Comparison of ENCODE assay signal across 1 cellular context in the genomic region with DNA sequence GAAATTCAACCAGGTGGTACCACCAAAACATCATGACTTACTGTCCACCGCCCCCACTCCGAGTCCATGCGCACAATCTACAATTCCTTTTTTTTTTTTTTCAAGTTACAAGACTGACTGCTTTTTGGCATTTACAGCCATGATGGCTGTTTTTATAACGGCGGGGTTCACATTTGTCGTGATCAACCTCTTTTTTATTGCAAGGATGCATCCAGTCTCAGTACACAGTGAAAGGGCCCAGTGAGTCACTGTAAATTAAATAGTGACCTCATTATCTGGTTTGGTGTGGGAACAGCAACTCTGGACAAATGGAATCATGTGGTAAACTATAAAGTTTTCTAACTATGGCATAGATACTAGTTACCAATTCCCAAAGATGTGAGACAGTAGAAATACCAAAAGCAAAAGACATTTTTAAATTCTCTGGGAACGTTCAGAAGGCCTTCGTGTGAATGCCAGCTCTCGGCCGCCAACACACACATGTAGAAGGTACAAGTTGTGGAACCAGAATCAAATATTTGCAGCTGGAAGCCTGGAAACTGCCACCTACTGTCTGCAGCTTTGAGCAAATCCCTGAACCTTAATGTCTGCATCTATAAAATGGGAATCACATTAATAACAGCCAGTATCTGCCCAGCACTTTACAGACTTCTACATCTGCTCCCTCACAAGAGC.
TF ChIP-seq lines count a peak whose summit lies in the region.

No MANE protein-coding gene starts in this region.

TF ChIP-seq in GM23338, 12 proteins besides CTCF, POLR2A, EP300 and RAD21 (continued from another document):
- TF ChIP-seq, protein P1, sequence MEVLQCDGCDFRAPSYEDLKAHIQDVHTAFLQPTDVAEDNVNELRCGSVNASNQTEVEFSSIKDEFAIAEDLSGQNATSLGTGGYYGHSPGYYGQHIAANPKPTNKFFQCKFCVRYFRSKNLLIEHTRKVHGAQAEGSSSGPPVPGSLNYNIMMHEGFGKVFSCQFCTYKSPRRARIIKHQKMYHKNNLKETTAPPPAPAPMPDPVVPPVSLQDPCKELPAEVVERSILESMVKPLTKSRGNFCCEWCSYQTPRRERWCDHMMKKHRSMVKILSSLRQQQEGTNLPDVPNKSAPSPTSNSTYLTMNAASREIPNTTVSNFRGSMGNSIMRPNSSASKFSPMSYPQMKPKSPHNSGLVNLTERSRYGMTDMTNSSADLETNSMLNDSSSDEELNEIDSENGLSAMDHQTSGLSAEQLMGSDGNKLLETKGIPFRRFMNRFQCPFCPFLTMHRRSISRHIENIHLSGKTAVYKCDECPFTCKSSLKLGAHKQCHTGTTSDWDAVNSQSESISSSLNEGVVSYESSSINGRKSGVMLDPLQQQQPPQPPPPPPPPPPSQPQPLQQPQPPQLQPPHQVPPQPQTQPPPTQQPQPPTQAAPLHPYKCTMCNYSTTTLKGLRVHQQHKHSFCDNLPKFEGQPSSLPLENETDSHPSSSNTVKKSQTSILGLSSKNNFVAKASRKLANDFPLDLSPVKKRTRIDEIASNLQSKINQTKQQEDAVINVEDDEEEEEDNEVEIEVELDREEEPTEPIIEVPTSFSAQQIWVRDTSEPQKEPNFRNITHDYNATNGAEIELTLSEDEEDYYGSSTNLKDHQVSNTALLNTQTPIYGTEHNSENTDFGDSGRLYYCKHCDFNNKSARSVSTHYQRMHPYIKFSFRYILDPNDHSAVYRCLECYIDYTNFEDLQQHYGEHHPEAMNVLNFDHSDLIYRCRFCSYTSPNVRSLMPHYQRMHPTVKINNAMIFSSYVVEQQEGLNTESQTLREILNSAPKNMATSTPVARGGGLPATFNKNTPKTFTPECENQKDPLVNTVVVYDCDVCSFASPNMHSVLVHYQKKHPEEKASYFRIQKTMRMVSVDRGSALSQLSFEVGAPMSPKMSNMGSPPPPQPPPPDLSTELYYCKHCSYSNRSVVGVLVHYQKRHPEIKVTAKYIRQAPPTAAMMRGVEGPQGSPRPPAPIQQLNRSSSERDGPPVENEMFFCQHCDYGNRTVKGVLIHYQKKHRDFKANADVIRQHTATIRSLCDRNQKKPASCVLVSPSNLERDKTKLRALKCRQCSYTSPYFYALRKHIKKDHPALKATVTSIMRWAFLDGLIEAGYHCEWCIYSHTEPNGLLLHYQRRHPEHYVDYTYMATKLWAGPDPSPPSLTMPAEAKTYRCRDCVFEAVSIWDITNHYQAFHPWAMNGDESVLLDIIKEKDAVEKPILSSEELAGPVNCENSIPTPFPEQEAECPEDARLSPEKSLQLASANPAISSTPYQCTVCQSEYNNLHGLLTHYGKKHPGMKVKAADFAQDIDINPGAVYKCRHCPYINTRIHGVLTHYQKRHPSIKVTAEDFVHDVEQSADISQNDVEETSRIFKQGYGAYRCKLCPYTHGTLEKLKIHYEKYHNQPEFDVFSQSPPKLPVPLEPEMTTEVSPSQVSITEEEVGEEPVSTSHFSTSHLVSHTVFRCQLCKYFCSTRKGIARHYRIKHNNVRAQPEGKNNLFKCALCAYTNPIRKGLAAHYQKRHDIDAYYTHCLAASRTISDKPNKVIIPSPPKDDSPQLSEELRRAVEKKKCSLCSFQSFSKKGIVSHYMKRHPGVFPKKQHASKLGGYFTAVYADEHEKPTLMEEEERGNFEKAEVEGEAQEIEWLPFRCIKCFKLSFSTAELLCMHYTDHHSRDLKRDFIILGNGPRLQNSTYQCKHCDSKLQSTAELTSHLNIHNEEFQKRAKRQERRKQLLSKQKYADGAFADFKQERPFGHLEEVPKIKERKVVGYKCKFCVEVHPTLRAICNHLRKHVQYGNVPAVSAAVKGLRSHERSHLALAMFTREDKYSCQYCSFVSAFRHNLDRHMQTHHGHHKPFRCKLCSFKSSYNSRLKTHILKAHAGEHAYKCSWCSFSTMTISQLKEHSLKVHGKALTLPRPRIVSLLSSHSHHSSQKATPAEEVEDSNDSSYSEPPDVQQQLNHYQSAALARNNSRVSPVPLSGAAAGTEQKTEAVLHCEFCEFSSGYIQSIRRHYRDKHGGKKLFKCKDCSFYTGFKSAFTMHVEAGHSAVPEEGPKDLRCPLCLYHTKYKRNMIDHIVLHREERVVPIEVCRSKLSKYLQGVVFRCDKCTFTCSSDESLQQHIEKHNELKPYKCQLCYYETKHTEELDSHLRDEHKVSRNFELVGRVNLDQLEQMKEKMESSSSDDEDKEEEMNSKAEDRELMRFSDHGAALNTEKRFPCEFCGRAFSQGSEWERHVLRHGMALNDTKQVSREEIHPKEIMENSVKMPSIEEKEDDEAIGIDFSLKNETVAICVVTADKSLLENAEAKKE (CRISPR knock-in tag; IDR thresholded peaks at IDR 0.05), result no peak
- TF ChIP-seq STAT1 (IDR thresholded peaks at IDR 0.05; ENCODE audit: unreplicated experiment) (no peak), EZH2 (IDR thresholded peaks at IDR 0.05; ENCODE audit: low read depth, unreplicated experiment) (no peak), REST (IDR thresholded peaks at IDR 0.05; ENCODE audit: unreplicated experiment) (no peak), NANOG (IDR thresholded peaks at IDR 0.05; ENCODE audit: borderline replicate concordance) (no peak), POLR2AphosphoS5 (IDR thresholded peaks at IDR 0.05; ENCODE audit: low read depth) (no peak)
